Comparison of ENCODE assay signal across 19 cellular contexts in genomic region chr7:99864041-99864440, GRCh38. TPM values are rescaled to one million over a fixed set of nuclear protein-coding genes. Genes with fewer than 3 reads are reported as not detected.
DNase-seq lines count a peak whose midpoint lies in the region; ATAC-seq and TF ChIP-seq lines count a peak whose summit lies in the region.
"Had no signal": no experiment of that assay in that cellular context is flagged by ENCODE, and none has a peak within 500 bp of the region (broad histone marks: within the 10 kb centered on the region; RNA-seq: fewer than 3 reads in every experiment).

No MANE protein-coding gene starts in this region.

- ATAC-seq in upper lobe of right lung, result peak; percentile 57
- ATAC-seq in stimulated activated memory B cell treated with anti-CD40 and anti-IgM and Interleukin-4, amounts not matched to agents 10 μg/mL and 1 μg/mL and 100 μg/mL, for 72 hours, result no peak
- no peak for ATAC-seq in stimulated activated naive CD8-positive, alpha-beta T cell treated with anti-CD3 and anti-CD28 coated beads, Interleukin-15, amount 100 ng/mL, for 72 hours
- ATAC-seq: A549, Panc1, Right ventricle myocardium inferior had no signal

- no peaks in the 10 kb centered on the region for H3K9me3 ChIP-seq in upper lobe of right lung
- H3K9me3 ChIP-seq: A549 had no signal

- H3K4me1 ChIP-seq in upper lobe of right lung, result no peaks in the 10 kb centered on the region

- H3K27me3 ChIP-seq in upper lobe of right lung, result no peaks in the 10 kb centered on the region

- no peak overlapping the region for H3K4me3 Mint-ChIP-seq in stimulated activated memory B cell treated with anti-CD40 and anti-IgM and Interleukin-4, amounts not matched to agents 10 μg/mL and 1 μg/mL and 100 μg/mL, for 72 hours
- no peak overlapping the region for H3K4me3 Mint-ChIP-seq in stimulated activated naive CD8-positive, alpha-beta T cell treated with anti-CD3 and anti-CD28 coated beads, Interleukin-15, amount 100 ng/mL, for 72 hours
- H3K4me3 Mint-ChIP-seq: CD14-positive monocyte had no signal

- peaks cover 19% of the 10 kb centered on the region for H3K27me3 Mint-ChIP-seq in stimulated activated memory B cell treated with anti-CD40 and anti-IgM and Interleukin-4, amounts not matched to agents 10 μg/mL and 1 μg/mL and 100 μg/mL, for 72 hours
- peaks cover 17% of the 10 kb centered on the region for H3K27me3 Mint-ChIP-seq in stimulated activated naive CD8-positive, alpha-beta T cell treated with anti-CD3 and anti-CD28 coated beads, Interleukin-15, amount 100 ng/mL, for 72 hours

- no peaks in the 10 kb centered on the region for H3K4me1 Mint-ChIP-seq in stimulated activated memory B cell treated with anti-CD40 and anti-IgM and Interleukin-4, amounts not matched to agents 10 μg/mL and 1 μg/mL and 100 μg/mL, for 72 hours
- no peaks in the 10 kb centered on the region for H3K4me1 Mint-ChIP-seq in stimulated activated naive CD8-positive, alpha-beta T cell treated with anti-CD3 and anti-CD28 coated beads, Interleukin-15, amount 100 ng/mL, for 72 hours
- H3K4me1 Mint-ChIP-seq: CD14-positive monocyte had no signal

- H3K4me3 ChIP-seq in epithelial cell of esophagus (ENCODE audit: low read length), result no peak overlapping the region
- no peak overlapping the region for H3K4me3 ChIP-seq in upper lobe of right lung
- H3K4me3 ChIP-seq: A549 had no signal

- intact Hi-C loops in upper lobe of right lung (cut with DNase I), result no loop called here

- no peaks in the 10 kb centered on the region for H3K36me3 ChIP-seq in upper lobe of right lung

- H3K27ac ChIP-seq in upper lobe of right lung, result no peak overlapping the region
- H3K27ac ChIP-seq: A549, KMS-11 had no signal

- H3K27ac Mint-ChIP-seq in stimulated activated memory B cell treated with anti-CD40 and anti-IgM and Interleukin-4, amounts not matched to agents 10 μg/mL and 1 μg/mL and 100 μg/mL, for 72 hours, result no peak overlapping the region
- H3K27ac Mint-ChIP-seq in stimulated activated naive CD8-positive, alpha-beta T cell treated with anti-CD3 and anti-CD28 coated beads, Interleukin-15, amount 100 ng/mL, for 72 hours, result no peak overlapping the region
- H3K27ac Mint-ChIP-seq: CD14-positive monocyte had no signal

- H3K9me3 Mint-ChIP-seq in stimulated activated memory B cell treated with anti-CD40 and anti-IgM and Interleukin-4, amounts not matched to agents 10 μg/mL and 1 μg/mL and 100 μg/mL, for 72 hours, result peaks cover 4% of the 10 kb centered on the region
- H3K9me3 Mint-ChIP-seq in stimulated activated naive CD8-positive, alpha-beta T cell treated with anti-CD3 and anti-CD28 coated beads, Interleukin-15, amount 100 ng/mL, for 72 hours, result peaks cover 4 to 8% of the 10 kb centered on the region in 2 donors

- DNase-seq in NOMO-1 treated with DMSO at 0.1 percent for 48 hours (lab: John Stamatoyannopoulos, UW; ENCODE audit: unreplicated experiment) (peak; percentile 71), NOMO-1 (lab: John Stamatoyannopoulos, UW; ENCODE audit: unreplicated experiment in 2 of 2) (no peak), OCI-M1 (lab: John Stamatoyannopoulos, UW) (peak; percentile 32), epithelial cell of esophagus (ENCODE audit: low read depth) (peak; percentile 9), upper lobe of right lung (no peak), NCI-H2171 treated with DMSO at 0.1 percent for 48 hours (lab: John Stamatoyannopoulos, UW) (no peak)
- no peak for DNase-seq in stimulated activated naive CD8-positive, alpha-beta T cell treated with anti-CD3 and anti-CD28 coated beads, Interleukin-15, amount 100 ng/mL, for 72 hours
- DNase-seq: COR-L47, DMS79 treated with DMSO at 0.1 percent for 48 hours, GDM1, NCI-H1436 treated with DMSO at 0.1 percent for 48 hours, NCI-H2081, NCI-H226 had no signal

- H3K36me3 Mint-ChIP-seq in stimulated activated memory B cell treated with anti-CD40 and anti-IgM and Interleukin-4, amounts not matched to agents 10 μg/mL and 1 μg/mL and 100 μg/mL, for 72 hours, result peaks cover 5% of the 10 kb centered on the region
- H3K36me3 Mint-ChIP-seq: CD14-positive monocyte had no signal

- TF ChIP-seq CTCF in epithelial cell of esophagus (IDR thresholded peaks at IDR 0.05; ENCODE audit: insufficient read depth, low read depth, low read length, missing control alignments) (no peak), upper lobe of right lung (IDR thresholded peaks at IDR 0.05) (no peak)

RNA-seq across cellular contexts. Expression of gene OR2AE1, which starts 12.8 kb away (rescaled TPM):
- not detected for total RNA-seq in upper lobe of right lung
- total RNA-seq: Right ventricle myocardium inferior had no signal

RNA-seq across cellular contexts. Expression of gene CYP3A43, which starts 36.2 kb away (rescaled TPM):
- total RNA-seq in upper lobe of right lung, result not detected
- total RNA-seq: Right ventricle myocardium inferior had no signal

RNA-seq across cellular contexts. Expression of gene TRIM4, which starts 55.3 kb away (rescaled TPM):
- 32.6 TPM for total RNA-seq in upper lobe of right lung

Comparison
In these comparisons a context has a peak if more than half of its experiments do, and no peak if none do; other contexts are left out.
1. DNase-seq: peak in NOMO-1 treated with DMSO at 0.1 percent for 48 hours (single experiment), OCI-M1 (single experiment) and epithelial cell of esophagus (single experiment); none in NOMO-1 (0 of 2), upper lobe of right lung (single experiment), stimulated activated naive CD8-positive, alpha-beta T cell treated with anti-CD3 and anti-CD28 coated beads, Interleukin-15, amount 100 ng/mL, for 72 hours (0 of 2) and NCI-H2171 treated with DMSO at 0.1 percent for 48 hours (single experiment).